ENCODE assay signal across 1 cellular context in the genomic region with DNA sequence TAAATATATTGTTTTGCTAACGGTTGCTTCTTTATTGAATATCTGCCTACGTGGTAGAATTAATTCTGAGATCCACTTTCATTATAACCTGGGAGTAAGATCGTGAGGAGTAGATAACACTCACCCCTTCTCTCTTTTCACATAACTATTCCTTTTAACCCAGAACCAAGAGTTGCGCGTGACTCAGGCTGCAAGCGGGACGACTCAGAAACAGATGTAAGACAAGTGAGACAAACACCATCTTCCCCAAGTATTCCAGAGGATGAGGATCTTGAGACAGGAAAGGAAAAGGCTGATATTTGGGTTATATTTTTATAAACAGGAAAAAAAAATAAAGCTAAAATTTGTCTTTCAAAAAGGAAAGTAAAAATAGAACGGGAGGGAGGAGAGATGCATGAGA.
TF ChIP-seq lines count a peak whose summit lies in the region.

No MANE protein-coding gene starts in this region.

TF ChIP-seq in H1, 55 proteins besides CTCF, POLR2A, EP300 and RAD21 (continued from another document):
- TF ChIP-seq, protein P1, sequence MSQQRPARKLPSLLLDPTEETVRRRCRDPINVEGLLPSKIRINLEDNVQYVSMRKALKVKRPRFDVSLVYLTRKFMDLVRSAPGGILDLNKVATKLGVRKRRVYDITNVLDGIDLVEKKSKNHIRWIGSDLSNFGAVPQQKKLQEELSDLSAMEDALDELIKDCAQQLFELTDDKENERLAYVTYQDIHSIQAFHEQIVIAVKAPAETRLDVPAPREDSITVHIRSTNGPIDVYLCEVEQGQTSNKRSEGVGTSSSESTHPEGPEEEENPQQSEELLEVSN (IDR thresholded peaks at IDR 0.05) = no peak
- TF ChIP-seq SP2 (IDR thresholded peaks at IDR 0.05; ENCODE audit: low read length) (no peak), POLR2AphosphoS5 (IDR thresholded peaks at IDR 0.05; ENCODE audit: low read depth, low read length) (no peak), POU5F1 (IDR thresholded peaks at IDR 0.05; ENCODE audit: low read depth, low read length) (no peak), EGR1 (IDR thresholded peaks at IDR 0.05; ENCODE audit: borderline replicate concordance, low read depth, low read length) (no peak), CBX5 (IDR thresholded peaks at IDR 0.05; ENCODE audit: low read depth, low read length) (no peak), SUZ12 (IDR thresholded peaks at IDR 0.05; ENCODE audit: low read length) (no peak), HDAC6 (IDR thresholded peaks at IDR 0.05; ENCODE audit: low read depth, low read length) (no peak), TAF1 (IDR thresholded peaks at IDR 0.05; ENCODE audit: low read depth, low read length) (no peak), RFX5 (IDR thresholded peaks at IDR 0.05; ENCODE audit: borderline replicate concordance, low read depth, low read length) (no peak), CREB1 (IDR thresholded peaks at IDR 0.05) (no peak), BCL11A (IDR thresholded peaks at IDR 0.05; ENCODE audit: low read depth in 2 of 2, low read length in 2 of 2) (no peak), SIN3A (conservative IDR thresholded peaks at IDR 0.05 in 1 of 2, IDR thresholded peaks at IDR 0.05 in 1 of 2; ENCODE audit: low read depth in 1 of 2, low read length in 2 of 2) (no peak)
- TF ChIP-seq, protein P2, sequence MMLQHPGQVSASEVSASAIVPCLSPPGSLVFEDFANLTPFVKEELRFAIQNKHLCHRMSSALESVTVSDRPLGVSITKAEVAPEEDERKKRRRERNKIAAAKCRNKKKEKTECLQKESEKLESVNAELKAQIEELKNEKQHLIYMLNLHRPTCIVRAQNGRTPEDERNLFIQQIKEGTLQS (IDR thresholded peaks at IDR 0.05; ENCODE audit: insufficient read depth, low read depth, low read length) = no peak
- TF ChIP-seq, protein P3, sequence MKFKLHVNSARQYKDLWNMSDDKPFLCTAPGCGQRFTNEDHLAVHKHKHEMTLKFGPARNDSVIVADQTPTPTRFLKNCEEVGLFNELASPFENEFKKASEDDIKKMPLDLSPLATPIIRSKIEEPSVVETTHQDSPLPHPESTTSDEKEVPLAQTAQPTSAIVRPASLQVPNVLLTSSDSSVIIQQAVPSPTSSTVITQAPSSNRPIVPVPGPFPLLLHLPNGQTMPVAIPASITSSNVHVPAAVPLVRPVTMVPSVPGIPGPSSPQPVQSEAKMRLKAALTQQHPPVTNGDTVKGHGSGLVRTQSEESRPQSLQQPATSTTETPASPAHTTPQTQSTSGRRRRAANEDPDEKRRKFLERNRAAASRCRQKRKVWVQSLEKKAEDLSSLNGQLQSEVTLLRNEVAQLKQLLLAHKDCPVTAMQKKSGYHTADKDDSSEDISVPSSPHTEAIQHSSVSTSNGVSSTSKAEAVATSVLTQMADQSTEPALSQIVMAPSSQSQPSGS (IDR thresholded peaks at IDR 0.05; ENCODE audit: low read length) = no peak
